Comparison of ENCODE assay signal across 1 cellular context in genomic region chr11:46304036-46304435, GRCh38. TPM values are rescaled to one million over a fixed set of nuclear protein-coding genes. Genes with fewer than 3 reads are reported as not detected.
"Had no signal": no experiment of that assay in that cellular context is flagged by ENCODE, and none has a peak within 500 bp of the region (broad histone marks: within the 10 kb centered on the region; RNA-seq: fewer than 3 reads in every experiment).

No MANE protein-coding gene starts in this region.

RNA-seq across cellular contexts. Expression of gene CREB3L1, which starts 26.6 kb away (rescaled TPM):
- total RNA-seq: SK-MEL-5 had no signal
